In genomic region chr4:126705271-126705670, GRCh38 we compare ENCODE assay signal across 1 cellular context.
TF ChIP-seq lines count a peak whose summit lies in the region.

No MANE protein-coding gene starts in this region.

TF ChIP-seq in IMR-90, 13 proteins besides CTCF, POLR2A, EP300 and RAD21 (continued from another document):
- TF ChIP-seq ELK1 (IDR thresholded peaks at IDR 0.05; ENCODE audit: borderline replicate concordance, low read depth, low read length) (no peak), BHLHE40 (IDR thresholded peaks at IDR 0.05; ENCODE audit: low read depth, low read length) (no peak)
